Comparison of ENCODE assay signal across 18 cellular contexts in the genomic region with DNA sequence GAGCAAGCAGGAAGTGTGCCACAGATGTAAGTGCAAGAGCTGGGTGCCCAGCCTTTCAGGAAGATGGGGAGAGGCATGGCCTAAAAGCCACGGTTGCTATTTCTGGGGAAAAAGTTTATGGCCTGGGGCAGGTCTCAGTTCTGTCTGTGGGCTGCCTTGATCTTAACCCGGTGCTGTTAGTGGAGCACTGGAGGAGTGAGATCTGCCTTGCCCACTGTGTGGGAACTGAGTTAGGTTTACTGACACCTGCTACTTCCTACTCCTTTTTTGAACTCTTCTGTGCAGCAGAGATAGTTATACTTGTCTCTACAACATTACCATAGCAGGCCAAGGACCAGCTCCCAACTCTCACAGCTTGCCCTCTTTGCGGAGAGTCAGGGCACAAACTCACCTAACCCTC.
DNase-seq lines count a peak whose midpoint lies in the region; ATAC-seq and TF ChIP-seq lines count a peak whose summit lies in the region.
"Had no signal": no experiment of that assay in that cellular context is flagged by ENCODE, and none has a peak within 500 bp of the region (broad histone marks: within the 10 kb centered on the region; RNA-seq: fewer than 3 reads in every experiment).

No MANE protein-coding gene starts in this region.

- H3K27ac Mint-ChIP-seq in activated CD4-positive, alpha-beta T cell treated with anti-CD3 and anti-CD28 coated beads, Interleukin-2, amount 10 ng/mL, durations not matched to agents 7 days and 5 days, result peak overlapping the region; percentile 36
- H3K27ac Mint-ChIP-seq: CD8-positive, alpha-beta T cell; H9 had no signal

- H3K36me3 Mint-ChIP-seq in activated CD4-positive, alpha-beta T cell treated with anti-CD3 and anti-CD28 coated beads, Interleukin-2, amount 10 ng/mL, durations not matched to agents 7 days and 5 days (ENCODE audit: low read depth), result no peaks in the 10 kb centered on the region
- H3K36me3 Mint-ChIP-seq: CD14-positive monocyte had no signal

- no peak overlapping the region for H3K27ac ChIP-seq in MM.1S (ENCODE audit: low read length)
- H3K27ac ChIP-seq in thymus (ENCODE audit: low read depth), result peak overlapping the region; percentile 79
- H3K27ac ChIP-seq in heart left ventricle, result no peak overlapping the region
- H3K27ac ChIP-seq: 22Rv1, A549 had no signal

- TF ChIP-seq CTCF in MM.1S (IDR thresholded peaks at IDR 0.05; ENCODE audit: low read length) (no peak), GM10248 (IDR thresholded peaks at IDR 0.05; ENCODE audit: control extremely low read depth, extremely low read depth, low read depth, missing control alignments) (no peak), heart left ventricle (IDR thresholded peaks at IDR 0.05) (no peak)

- H3K9me2 ChIP-seq in MM.1S (replicated peaks; ENCODE audit: insufficient read depth, low read length), result no peaks in the 10 kb centered on the region

- H3K9me3 Mint-ChIP-seq in activated CD4-positive, alpha-beta T cell treated with anti-CD3 and anti-CD28 coated beads, Interleukin-2, amount 10 ng/mL, durations not matched to agents 7 days and 5 days, result no peaks in the 10 kb centered on the region
- H3K9me3 Mint-ChIP-seq: CD14-positive monocyte; CD8-positive, alpha-beta T cell had no signal

- no peak for ATAC-seq in heart left ventricle
- ATAC-seq: A549; CD8-positive, alpha-beta T cell; K562 had no signal

- in situ Hi-C loops in KBM-7 (cut with MboI; ENCODE audit: low pct_unique_long_range_greater_than_20kb, low sequenced_read_pairs), result loop anchor here (25.0 kb wide), 1 partner anchor 728 kb away; no protein-coding TSS in a partner anchor

- H3F3A ChIP-seq in MM.1S (ENCODE audit: insufficient read depth, low read length), result peaks cover 3% of the 10 kb centered on the region; the same call in 1 of the 2 replicates

- H2AFZ ChIP-seq in MM.1S (ENCODE audit: low read length), result no peak overlapping the region; the same call in 1 of the 2 replicates

- H3K4me3 ChIP-seq in MM.1S (ENCODE audit: low read length) (no peak overlapping the region), thymus (ENCODE audit: low read length) (no peak overlapping the region), heart left ventricle (no peak overlapping the region)
- H3K4me3 ChIP-seq: A549, K562 had no signal

- H3K27me3 Mint-ChIP-seq in activated CD4-positive, alpha-beta T cell treated with anti-CD3 and anti-CD28 coated beads, Interleukin-2, amount 10 ng/mL, durations not matched to agents 7 days and 5 days, result no peaks in the 10 kb centered on the region

- H3K4me3 Mint-ChIP-seq in activated CD4-positive, alpha-beta T cell treated with anti-CD3 and anti-CD28 coated beads, Interleukin-2, amount 10 ng/mL, durations not matched to agents 7 days and 5 days, result no peak overlapping the region
- H3K4me3 Mint-ChIP-seq: CD14-positive monocyte; CD8-positive, alpha-beta T cell; H9 had no signal

- CTCF ChIA-PET in activated CD4-positive, alpha-beta T cell treated with anti-CD3 and anti-CD28 coated beads, Interleukin-2, amount 10 ng/mL, durations not matched to agents 7 days and 5 days (lab: Charles Lee), result interaction anchor here (1.7 kb wide), 1 partner anchor 18 kb away, joined by 4 read pairs; no protein-coding TSS in a partner anchor
- CTCF ChIA-PET in GM10248 (lab: Yijun Ruan, JAX), result no interaction called here

- intact Hi-C loops in heart left ventricle (cut with DNase I), result no loop called here

- no peaks in the 10 kb centered on the region for H3K4me1 ChIP-seq in MM.1S (ENCODE audit: low read length)
- peaks cover 23% of the 10 kb centered on the region for H3K4me1 ChIP-seq in thymus (ENCODE audit: control insufficient read depth, insufficient read depth, low read length)
- no peaks in the 10 kb centered on the region for H3K4me1 ChIP-seq in heart left ventricle
- H3K4me1 ChIP-seq: A549 had no signal

- no peaks in the 10 kb centered on the region for H3K9me3 ChIP-seq in MM.1S (replicated peaks; ENCODE audit: insufficient read depth, low read length)
- H3K9me3 ChIP-seq in thymus (ENCODE audit: control insufficient read depth), result no peaks in the 10 kb centered on the region
- no peaks in the 10 kb centered on the region for H3K9me3 ChIP-seq in heart left ventricle
- H3K9me3 ChIP-seq: A549 had no signal

- H3K36me3 ChIP-seq in MM.1S (replicated peaks; ENCODE audit: insufficient read depth, low read length) (no peaks in the 10 kb centered on the region), thymus (ENCODE audit: control insufficient read depth, insufficient read depth) (no peaks in the 10 kb centered on the region), heart left ventricle (no peaks in the 10 kb centered on the region)

- POLR2A ChIA-PET in activated CD4-positive, alpha-beta T cell treated with anti-CD3 and anti-CD28 coated beads, Interleukin-2, amount 10 ng/mL, durations not matched to agents 7 days and 5 days (lab: Charles Lee), result no interaction called here
- POLR2A ChIA-PET in GM10248 (lab: Yijun Ruan, JAX), result no interaction called here

- no peak for TF ChIP-seq POLR2A in heart left ventricle (IDR thresholded peaks at IDR 0.05)

- no peak overlapping the region for H3K9ac ChIP-seq in MM.1S (ENCODE audit: low read length)

- no peak overlapping the region for H3K4me2 ChIP-seq in MM.1S (ENCODE audit: low read depth, low read length)
- H3K4me2 ChIP-seq: A549 had no signal

- 18% methylated on average over 3 of the region's 3 CpGs for WGBS in thymus
- WGBS in heart left ventricle, 4 donors, result 57 to 78% (median 74%) methylated on average over 3 of the region's 3 CpGs

- H4K20me1 ChIP-seq in MM.1S (ENCODE audit: insufficient read depth, low read length), result no peaks in the 10 kb centered on the region

- H3K27me3 ChIP-seq in MM.1S (replicated peaks; ENCODE audit: insufficient read depth, low read length) (no peaks in the 10 kb centered on the region), thymus (ENCODE audit: control insufficient read depth, insufficient read depth) (no peaks in the 10 kb centered on the region), heart left ventricle (no peaks in the 10 kb centered on the region)

- no peaks in the 10 kb centered on the region for H3K79me2 ChIP-seq in MM.1S (ENCODE audit: low read length)

- no peak for DNase-seq in activated CD4-positive, alpha-beta T cell treated with anti-CD3 and anti-CD28 coated beads, Interleukin-2, amount 10 ng/mL, durations not matched to agents 7 days and 5 days
- no peak for DNase-seq in activated CD4-positive, alpha-beta T cell treated with anti-CD3 and anti-CD28 coated beads for 4 hours
- DNase-seq in KBM-7 (peak; percentile 17), MM.1S (peak; percentile 9), GM10248 (ENCODE audit: extremely low spot score) (no peak), NCI-H187 treated with DMSO at 0.1 percent for 48 hours (lab: John Stamatoyannopoulos, UW) (no peak), heart left ventricle (no peak)
- DNase-seq: AML-193; Calu3; CD8-positive, alpha-beta T cell; DMS79 treated with DMSO at 0.1 percent for 48 hours; EL; H9 had no signal

- peaks cover 45% of the 10 kb centered on the region for H3K4me1 Mint-ChIP-seq in activated CD4-positive, alpha-beta T cell treated with anti-CD3 and anti-CD28 coated beads, Interleukin-2, amount 10 ng/mL, durations not matched to agents 7 days and 5 days
- H3K4me1 Mint-ChIP-seq: CD14-positive monocyte had no signal

Comparison
In these comparisons a context has a peak if more than half of its experiments do, and no peak if none do; other contexts are left out.
1. DNase-seq: peak in KBM-7 (single experiment) and MM.1S (single experiment); none in activated CD4-positive, alpha-beta T cell treated with anti-CD3 and anti-CD28 coated beads, Interleukin-2, amount 10 ng/mL, durations not matched to agents 7 days and 5 days (single experiment), activated CD4-positive, alpha-beta T cell treated with anti-CD3 and anti-CD28 coated beads for 4 hours (0 of 2), GM10248 (single experiment), NCI-H187 treated with DMSO at 0.1 percent for 48 hours (single experiment) and heart left ventricle (0 of 5).